Comparison of ENCODE assay signal across 1 cellular context in the genomic region with DNA sequence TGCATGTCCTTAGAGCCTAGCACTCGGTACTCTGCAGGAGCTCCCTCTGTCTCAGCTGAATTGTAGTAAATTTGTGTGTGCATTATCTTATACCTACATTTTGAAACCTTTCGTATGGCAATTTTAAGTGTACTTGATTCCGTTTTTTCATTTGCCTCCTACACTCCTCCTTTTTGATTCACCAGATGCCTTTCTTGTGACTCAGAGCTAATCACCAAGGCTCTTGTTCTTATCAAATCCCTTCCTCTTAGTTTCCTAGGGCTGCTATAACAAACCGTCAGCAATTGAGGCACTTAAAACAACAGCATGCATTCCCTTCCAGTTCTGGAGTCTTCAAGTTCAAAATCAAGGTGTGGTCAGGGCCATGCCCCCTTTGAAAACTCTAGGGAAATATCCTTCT.
TF ChIP-seq lines count a peak whose summit lies in the region.

No MANE protein-coding gene starts in this region.

TF ChIP-seq in WTC11, 78 proteins besides CTCF, POLR2A, EP300 and RAD21:
- TF ChIP-seq, protein P1, sequence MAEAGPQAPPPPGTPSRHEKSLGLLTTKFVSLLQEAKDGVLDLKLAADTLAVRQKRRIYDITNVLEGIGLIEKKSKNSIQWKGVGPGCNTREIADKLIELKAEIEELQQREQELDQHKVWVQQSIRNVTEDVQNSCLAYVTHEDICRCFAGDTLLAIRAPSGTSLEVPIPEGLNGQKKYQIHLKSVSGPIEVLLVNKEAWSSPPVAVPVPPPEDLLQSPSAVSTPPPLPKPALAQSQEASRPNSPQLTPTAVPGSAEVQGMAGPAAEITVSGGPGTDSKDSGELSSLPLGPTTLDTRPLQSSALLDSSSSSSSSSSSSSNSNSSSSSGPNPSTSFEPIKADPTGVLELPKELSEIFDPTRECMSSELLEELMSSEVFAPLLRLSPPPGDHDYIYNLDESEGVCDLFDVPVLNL (CRISPR knock-in tag; IDR thresholded peaks at IDR 0.05; ENCODE audit: borderline replicate concordance, low read depth): no peak
